8 cellular contexts compared by ENCODE assay signal in the genomic region with DNA sequence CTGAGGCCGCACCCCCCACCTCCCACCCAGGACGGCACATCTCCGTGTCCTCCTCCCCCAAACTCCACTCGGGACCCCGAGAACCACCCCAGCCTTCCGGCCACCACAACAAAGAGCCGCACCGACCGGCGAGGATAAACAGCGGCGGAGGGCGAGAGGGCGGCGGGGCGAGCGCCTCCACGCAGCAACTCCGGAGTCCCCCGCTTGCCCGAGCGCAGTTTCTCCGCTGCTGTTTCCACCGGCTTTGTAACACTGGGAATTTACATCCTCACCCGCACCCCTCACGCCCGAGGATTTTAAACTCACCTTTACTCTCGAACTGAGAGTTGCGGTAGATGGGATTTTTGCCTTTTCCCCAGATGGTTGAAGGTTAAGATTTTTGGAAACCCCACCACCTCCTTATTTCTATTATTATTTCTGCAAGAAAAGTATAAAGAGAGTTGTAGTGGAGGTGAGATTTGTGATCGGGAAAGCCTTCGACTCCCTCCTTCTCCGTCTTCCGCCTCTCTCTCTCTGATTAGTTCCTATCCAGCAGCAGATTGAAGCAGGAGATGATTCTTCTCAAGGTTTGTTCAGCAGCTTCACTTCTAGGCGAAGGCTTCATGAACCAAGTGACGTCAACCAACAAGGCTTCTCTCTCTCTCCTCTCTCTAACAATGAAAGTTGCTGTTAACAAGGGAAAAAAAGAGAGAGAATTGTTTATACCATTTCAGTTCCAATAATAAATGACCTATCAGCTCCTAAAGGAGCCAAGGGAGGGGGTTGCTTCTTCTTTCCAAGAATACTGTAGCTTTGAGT. TPM values are rescaled to one million over a fixed set of nuclear protein-coding genes. Genes with fewer than 3 reads are reported as not detected.
DNase-seq lines count a peak whose midpoint lies in the region; ATAC-seq, FAIRE-seq and TF ChIP-seq lines count a peak whose summit lies in the region.

A gene with protein sequence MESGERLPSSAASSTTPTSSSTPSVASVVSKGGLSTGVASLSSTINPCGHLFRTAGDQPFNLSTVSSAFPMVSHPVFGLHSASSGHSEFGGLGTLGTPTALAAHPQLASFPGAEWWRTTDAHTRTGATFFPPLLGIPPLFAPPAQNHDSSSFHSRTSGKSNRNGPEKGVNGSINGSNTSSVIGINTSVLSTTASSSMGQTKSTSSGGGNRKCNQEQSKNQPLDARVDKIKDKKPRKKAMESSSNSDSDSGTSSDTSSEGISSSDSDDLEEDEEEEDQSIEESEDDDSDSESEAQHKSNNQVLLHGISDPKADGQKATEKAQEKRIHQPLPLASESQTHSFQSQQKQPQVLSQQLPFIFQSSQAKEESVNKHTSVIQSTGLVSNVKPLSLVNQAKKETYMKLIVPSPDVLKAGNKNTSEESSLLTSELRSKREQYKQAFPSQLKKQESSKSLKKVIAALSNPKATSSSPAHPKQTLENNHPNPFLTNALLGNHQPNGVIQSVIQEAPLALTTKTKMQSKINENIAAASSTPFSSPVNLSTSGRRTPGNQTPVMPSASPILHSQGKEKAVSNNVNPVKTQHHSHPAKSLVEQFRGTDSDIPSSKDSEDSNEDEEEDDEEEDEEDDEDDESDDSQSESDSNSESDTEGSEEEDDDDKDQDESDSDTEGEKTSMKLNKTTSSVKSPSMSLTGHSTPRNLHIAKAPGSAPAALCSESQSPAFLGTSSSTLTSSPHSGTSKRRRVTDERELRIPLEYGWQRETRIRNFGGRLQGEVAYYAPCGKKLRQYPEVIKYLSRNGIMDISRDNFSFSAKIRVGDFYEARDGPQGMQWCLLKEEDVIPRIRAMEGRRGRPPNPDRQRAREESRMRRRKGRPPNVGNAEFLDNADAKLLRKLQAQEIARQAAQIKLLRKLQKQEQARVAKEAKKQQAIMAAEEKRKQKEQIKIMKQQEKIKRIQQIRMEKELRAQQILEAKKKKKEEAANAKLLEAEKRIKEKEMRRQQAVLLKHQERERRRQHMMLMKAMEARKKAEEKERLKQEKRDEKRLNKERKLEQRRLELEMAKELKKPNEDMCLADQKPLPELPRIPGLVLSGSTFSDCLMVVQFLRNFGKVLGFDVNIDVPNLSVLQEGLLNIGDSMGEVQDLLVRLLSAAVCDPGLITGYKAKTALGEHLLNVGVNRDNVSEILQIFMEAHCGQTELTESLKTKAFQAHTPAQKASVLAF (N-terminal part only) (minus strand): TSS at position 613 of the 798 bp plus-strand sequence. CDS start 137,829 bp downstream, outside the sequence.

- FAIRE-seq in D721Med (lab: Jason Lieb, UNC), result peak; percentile 82

- H3K4me3 ChIP-seq in gastroesophageal sphincter, result peak within 1 kb of the TSS; percentile 75 to 92
- peak within 1 kb of the TSS; percentile 33 to 75 (median 59) for H3K4me3 ChIP-seq in upper lobe of left lung

- peaks cover 3% of the 10 kb centered on the region for H3K36me3 Mint-ChIP-seq in activated naive CD8-positive, alpha-beta T cell
- no peaks in the 10 kb centered on the region for H3K36me3 Mint-ChIP-seq in natural killer cell treated with Interleukin-12 subunit alpha and Interleukin-12 subunit beta and Interleukin-15 and Interleukin-18, amount 100 ng/mL, for 72 hours

- ATAC-seq in GM19438 (IDR thresholded peaks at IDR 0.05; ENCODE audit: low read depth, unreplicated experiment), result peak; percentile 57
- ATAC-seq in HG03520 (IDR thresholded peaks at IDR 0.05; ENCODE audit: unreplicated experiment), result peak; percentile 39
- ATAC-seq in gastroesophageal sphincter, result peak; percentile 50
- ATAC-seq in natural killer cell treated with Interleukin-12 subunit alpha and Interleukin-12 subunit beta and Interleukin-15 and Interleukin-18, amount 100 ng/mL, for 72 hours, result peak; percentile 83 to 84
- ATAC-seq in upper lobe of left lung (ENCODE audit: low FRiP score in 2 of 2), result peak; percentile 80 to 83

- no peaks in the 10 kb centered on the region for H3K36me3 ChIP-seq in gastroesophageal sphincter
- H3K36me3 ChIP-seq in upper lobe of left lung, result no peaks in the 10 kb centered on the region

- no peak for DNase-seq in D721Med (ENCODE audit: insufficient read length, low spot score)
- peak; percentile 69 for DNase-seq in NOMO-1 treated with DMSO at 0.1 percent for 48 hours (lab: John Stamatoyannopoulos, UW; ENCODE audit: unreplicated experiment)
- no peak for DNase-seq in natural killer cell treated with Interleukin-12 subunit alpha and Interleukin-12 subunit beta and Interleukin-15 and Interleukin-18, amount 100 ng/mL, for 72 hours (ENCODE audit: low spot score)
- peak in 1 of 2 donors; percentile 51 for DNase-seq in upper lobe of left lung

- H3K27me3 ChIP-seq in gastroesophageal sphincter (no peaks in the 10 kb centered on the region), upper lobe of left lung (no peaks in the 10 kb centered on the region)

- TF ChIP-seq CTCF in D721Med (IDR thresholded peaks at IDR 0.05; ENCODE audit: insufficient read depth, missing control alignments) (no peak), gastroesophageal sphincter (IDR thresholded peaks at IDR 0.05) (no peak), upper lobe of left lung (IDR thresholded peaks at IDR 0.05) (no peak)

- H3K27me3 Mint-ChIP-seq in activated naive CD8-positive, alpha-beta T cell, result peaks cover 6% of the 10 kb centered on the region
- peaks cover 9 to 13% of the 10 kb centered on the region in 2 donors for H3K27me3 Mint-ChIP-seq in natural killer cell treated with Interleukin-12 subunit alpha and Interleukin-12 subunit beta and Interleukin-15 and Interleukin-18, amount 100 ng/mL, for 72 hours

- H3K27ac Mint-ChIP-seq in activated naive CD8-positive, alpha-beta T cell, result no peak within 1 kb of the TSS
- H3K27ac Mint-ChIP-seq in natural killer cell treated with Interleukin-12 subunit alpha and Interleukin-12 subunit beta and Interleukin-15 and Interleukin-18, amount 100 ng/mL, for 72 hours, result peak within 1 kb of the TSS; percentile 74 to 84

- WGBS in gastroesophageal sphincter (ENCODE audit: low coverage in 1 of 2), 2 donors, result 0 to 3% methylated on average over 6 to 23 of the region's 35 CpGs
- WGBS in upper lobe of left lung, 2 donors, result 1 to 2% methylated on average over 15 to 23 of the region's 35 CpGs

- H3K9me3 Mint-ChIP-seq in activated naive CD8-positive, alpha-beta T cell (ENCODE audit: low read depth), result no peaks in the 10 kb centered on the region
- H3K9me3 Mint-ChIP-seq in natural killer cell treated with Interleukin-12 subunit alpha and Interleukin-12 subunit beta and Interleukin-15 and Interleukin-18, amount 100 ng/mL, for 72 hours, result no peaks in the 10 kb centered on the region

- H3K4me1 Mint-ChIP-seq in activated naive CD8-positive, alpha-beta T cell (ENCODE audit: low read depth), result peaks cover 6% of the 10 kb centered on the region
- peaks cover 10 to 14% of the 10 kb centered on the region in 2 donors for H3K4me1 Mint-ChIP-seq in natural killer cell treated with Interleukin-12 subunit alpha and Interleukin-12 subunit beta and Interleukin-15 and Interleukin-18, amount 100 ng/mL, for 72 hours (ENCODE audit: low read depth in 2 of 2)

- H3K4me1 ChIP-seq in gastroesophageal sphincter, result peaks cover 3 to 42% (median 14%) of the 10 kb centered on the region in 3 donors
- H3K4me1 ChIP-seq in upper lobe of left lung, result peaks cover 19 to 23% (median 20%) of the 10 kb centered on the region in 4 donors

- TF ChIP-seq POLR2A in gastroesophageal sphincter (IDR thresholded peaks at IDR 0.05), result peak; percentile 23 to 32
- peak in 2 of 4 donors; percentile 46 to 64 for TF ChIP-seq POLR2A in upper lobe of left lung (IDR thresholded peaks at IDR 0.05)

- H3K27ac ChIP-seq in gastroesophageal sphincter (peak within 1 kb of the TSS; percentile 91 to 100 (median 98)), upper lobe of left lung (peak within 1 kb of the TSS; percentile 94 to 99 (median 98))

- TF ChIP-seq EP300 in gastroesophageal sphincter (IDR thresholded peaks at IDR 0.05) (no peak), upper lobe of left lung (IDR thresholded peaks at IDR 0.05) (no peak)

- H3K9me3 ChIP-seq in gastroesophageal sphincter (no peaks in the 10 kb centered on the region), upper lobe of left lung (no peaks in the 10 kb centered on the region)

- H3K4me3 Mint-ChIP-seq in activated naive CD8-positive, alpha-beta T cell, result peak within 1 kb of the TSS; percentile 84
- peak within 1 kb of the TSS; percentile 95 for H3K4me3 Mint-ChIP-seq in natural killer cell treated with Interleukin-12 subunit alpha and Interleukin-12 subunit beta and Interleukin-15 and Interleukin-18, amount 100 ng/mL, for 72 hours

RNA-seq across cellular contexts. Expression of the gene that starts here (rescaled TPM):
- total RNA-seq in gastroesophageal sphincter, result 100 to 1,000 TPM in 2 of 4 donors, 10 to 100 TPM in 2; 77.9 to 198 (median 113) TPM
- 10 to 100 TPM; 13.7 to 14.1 TPM for total RNA-seq in natural killer cell treated with Interleukin-12 subunit alpha and Interleukin-12 subunit beta and Interleukin-15 and Interleukin-18, amount 100 ng/mL, for 72 hours
- total RNA-seq in upper lobe of left lung, result 100 to 1,000 TPM in 3 of 6 donors, 10 to 100 TPM in 3; 59.4 to 233 (median 103) TPM

Comparison
In these comparisons a context has a peak if more than half of its experiments do, and no peak if none do; other contexts are left out.
1. RNA of the gene that starts here (total RNA-seq): 59.4 to 233 TPM in upper lobe of left lung and 77.9 to 198 TPM in gastroesophageal sphincter; 13.7 to 14.1 TPM in natural killer cell treated with Interleukin-12 subunit alpha and Interleukin-12 subunit beta and Interleukin-15 and Interleukin-18, amount 100 ng/mL, for 72 hours; every median in the first group is over 4 times any median in the second.
2. Peak in every context shown above with its lines, with median percentiles within 50 percentile points of each other: ATAC-seq.